11 cellular contexts compared by ENCODE assay signal in genomic region chr1:19563336-19564097, GRCh38.
DNase-seq lines count a peak whose midpoint lies in the region; ATAC-seq and TF ChIP-seq lines count a peak whose summit lies in the region.
"Had no signal": no experiment of that assay in that cellular context is flagged by ENCODE, and none has a peak within 500 bp of the region (broad histone marks: within the 10 kb centered on the region; RNA-seq: fewer than 3 reads in every experiment).

No MANE protein-coding gene starts in this region.

- no peak for TF ChIP-seq CTCF in HFFc6 (IDR thresholded peaks at IDR 0.05)
- no peak for TF ChIP-seq CTCF in suprapubic skin (IDR thresholded peaks at IDR 0.05)

- H3K27me3 ChIP-seq in suprapubic skin = no peaks in the 10 kb centered on the region

- H3K4me1 Mint-ChIP-seq in HFFc6 (ENCODE audit: low read depth) = peaks cover 42% of the 10 kb centered on the region
- H3K4me1 Mint-ChIP-seq: neural crest cell had no signal

- no peaks in the 10 kb centered on the region for H3K9me3 Mint-ChIP-seq in HFFc6
- H3K9me3 Mint-ChIP-seq: neural crest cell had no signal

- peak overlapping the region; percentile 78 for H3K27ac Mint-ChIP-seq in HFFc6

- peak overlapping the region; percentile 69 for H3K27ac ChIP-seq in suprapubic skin

- no peaks in the 10 kb centered on the region for H3K36me3 Mint-ChIP-seq in HFFc6 (ENCODE audit: low read depth)

- ATAC-seq in GM21717 (IDR thresholded peaks at IDR 0.05; ENCODE audit: unreplicated experiment) (no peak), GM21381 (IDR thresholded peaks at IDR 0.05; ENCODE audit: unreplicated experiment) (no peak)

- no peaks in the 10 kb centered on the region; the same call in 1 of the 2 replicates for H3K27me3 Mint-ChIP-seq in HFFc6 (ENCODE audit: insufficient read depth)

- peaks cover 22% of the 10 kb centered on the region for H3K4me1 ChIP-seq in suprapubic skin

- no peaks in the 10 kb centered on the region for H3K9me3 ChIP-seq in suprapubic skin

- no peak for TF ChIP-seq EP300 in suprapubic skin (IDR thresholded peaks at IDR 0.05)

- H3K4me3 Mint-ChIP-seq in HFFc6 = peak overlapping the region; percentile 87
- H3K4me3 Mint-ChIP-seq: neural crest cell had no signal

- H3K4me3 ChIP-seq in suprapubic skin = peak overlapping the region; percentile 22

- no peak for TF ChIP-seq POLR2A in suprapubic skin (IDR thresholded peaks at IDR 0.05)

- WGBS in suprapubic skin = 33% methylated on average over 9 of the region's 15 CpGs

- no peaks in the 10 kb centered on the region for H3K36me3 ChIP-seq in suprapubic skin

- DNase-seq in HFFc6 (peak; percentile 42), dermis blood vessel endothelial cell (peak; percentile 30), medulla oblongata (ENCODE audit: extremely low spot score) (peak; percentile 8), suprapubic skin (ENCODE audit: low spot score in 2 of 2) (peak; percentile 76 to 81), NCI-H82 treated with DMSO at 0.1 percent for 48 hours (lab: John Stamatoyannopoulos, UW; ENCODE audit: unreplicated experiment) (no peak)
- DNase-seq in activated CD4-positive, CD25-positive, alpha-beta regulatory T cell treated with anti-CD3 and anti-CD28 coated beads, Interleukin-2, amount 50 U/mL, for 72 hours = no peak
- DNase-seq: effector CD4-positive, alpha-beta T cell; stimulated activated naive CD4-positive, alpha-beta T cell had no signal

Comparison
In these comparisons a context has a peak if more than half of its experiments do, and no peak if none do; other contexts are left out.
1. DNase-seq: peak in HFFc6 (single experiment), dermis blood vessel endothelial cell (single experiment), medulla oblongata (single experiment) and suprapubic skin (2 of 2); none in activated CD4-positive, CD25-positive, alpha-beta regulatory T cell treated with anti-CD3 and anti-CD28 coated beads, Interleukin-2, amount 50 U/mL, for 72 hours (single experiment) and NCI-H82 treated with DMSO at 0.1 percent for 48 hours (single experiment).